In the genomic region with DNA sequence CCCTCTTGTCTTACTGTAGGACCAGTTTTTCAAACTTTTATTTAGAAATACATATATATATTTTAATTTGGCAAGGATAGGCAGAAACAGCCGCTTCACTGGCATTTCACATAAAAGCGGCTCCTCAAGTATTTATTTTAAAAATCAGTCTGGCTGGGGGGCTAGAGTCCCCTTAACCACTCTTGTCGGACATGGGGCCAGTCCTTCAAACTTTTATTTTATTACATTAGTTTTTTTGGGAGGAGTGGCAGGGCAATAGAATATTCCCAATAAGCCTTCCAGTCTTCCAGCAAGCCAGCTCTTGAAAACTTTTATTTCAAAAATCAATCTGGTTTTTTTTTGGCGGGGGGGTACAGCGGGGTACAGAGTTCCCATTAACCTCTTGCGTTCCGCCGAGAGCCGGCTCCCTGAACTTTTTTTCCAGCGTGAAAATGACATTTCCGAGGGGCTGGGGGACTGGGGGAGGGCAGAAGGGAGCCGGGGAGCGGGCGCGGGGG, we compare ENCODE assay signal across 8 cellular contexts. TPM values are rescaled to one million over a fixed set of nuclear protein-coding genes. Genes with fewer than 3 reads are reported as not detected.
DNase-seq lines count a peak whose midpoint lies in the region; ATAC-seq and TF ChIP-seq lines count a peak whose summit lies in the region.

No MANE protein-coding gene starts in this region.

- ATAC-seq in Right ventricle myocardium inferior, result no peak
- ATAC-seq in lower lobe of right lung, result no peak
- ATAC-seq in HG03139 (IDR thresholded peaks at IDR 0.05; ENCODE audit: unreplicated experiment), result no peak
- ATAC-seq in GM18868 (IDR thresholded peaks at IDR 0.05; ENCODE audit: unreplicated experiment), result no peak

- intact Hi-C loops in Right ventricle myocardium inferior (cut with DNase I), result loop anchor here (10.0 kb wide), 1 partner anchor 71 kb away; no protein-coding TSS in a partner anchor
- intact Hi-C loops in lower lobe of right lung (cut with DNase I), result no loop called here

- in situ Hi-C loops in astrocyte of the spinal cord (cut with HindIII; ENCODE audit: low sequenced_read_pairs), result no loop called here

- H3K9me3 ChIP-seq in right atrium auricular region (no peaks in the 10 kb centered on the region), lower lobe of right lung (no peaks in the 10 kb centered on the region)

- H3K36me3 ChIP-seq in right atrium auricular region (no peaks in the 10 kb centered on the region), lower lobe of right lung (no peaks in the 10 kb centered on the region), urinary bladder (ENCODE audit: insufficient read depth) (no peaks in the 10 kb centered on the region)

- H3K27ac ChIP-seq in right atrium auricular region, result no peak overlapping the region
- no peak overlapping the region for H3K27ac ChIP-seq in lower lobe of right lung
- no peak overlapping the region for H3K27ac ChIP-seq in urinary bladder (ENCODE audit: low read depth)

- H3K4me1 ChIP-seq in right atrium auricular region, result peaks cover 0 to 7% of the 10 kb centered on the region in 2 donors
- peaks cover 10% of the 10 kb centered on the region for H3K4me1 ChIP-seq in lower lobe of right lung
- no peaks in the 10 kb centered on the region for H3K4me1 ChIP-seq in urinary bladder (ENCODE audit: insufficient read depth)

- TF ChIP-seq CTCF in right atrium auricular region (IDR thresholded peaks at IDR 0.05), result no peak
- TF ChIP-seq CTCF in astrocyte of the spinal cord (IDR thresholded peaks at IDR 0.05; ENCODE audit: low read depth, low read length), result no peak
- TF ChIP-seq CTCF in lower lobe of right lung (IDR thresholded peaks at IDR 0.05), result no peak

- H3K4me3 ChIP-seq in right atrium auricular region (peak overlapping the region; percentile 37 to 51), astrocyte of the spinal cord (ENCODE audit: low read depth, low read length) (peak overlapping the region; percentile 42), lower lobe of right lung (peak overlapping the region; percentile 43), urinary bladder (ENCODE audit: low read depth, low read length) (peak overlapping the region; percentile 100)

- 12% methylated on average over 15 of the region's 15 CpGs for WGBS in urinary bladder

- DNase-seq in right atrium auricular region (ENCODE audit: low spot score) (no peak), Right ventricle myocardium inferior (ENCODE audit: missing footprints) (no peak), astrocyte of the spinal cord (ENCODE audit: low read depth, low spot score) (peak; percentile 29), lower lobe of right lung (no peak)
- no peak for DNase-seq in activated CD4-positive, alpha-beta T cell treated with anti-CD3 and anti-CD28 coated beads for 1 hour

- H3K27me3 ChIP-seq in right atrium auricular region (no peaks in the 10 kb centered on the region), lower lobe of right lung (ENCODE audit: low read depth) (no peaks in the 10 kb centered on the region)

RNA-seq across cellular contexts. Expression of gene ZNF618, which starts 0.6 kb away (rescaled TPM):
- total RNA-seq in right atrium auricular region (1 to 10 TPM; 1.4 to 3.0 TPM), Right ventricle myocardium inferior (1.6 TPM), lower lobe of right lung (10.2 TPM), urinary bladder (7.8 TPM)
- polyA plus RNA-seq in urinary bladder, result 3.0 TPM

Comparison
In these comparisons a context has a peak if more than half of its experiments do, and no peak if none do; other contexts are left out.
1. H3K4me3 ChIP-seq: peak in every context shown above with its lines; median percentile 100 in urinary bladder; 44 in right atrium auricular region; 43 in lower lobe of right lung; 42 in astrocyte of the spinal cord.